In genomic region chr3:178325330-178325729, GRCh38 we compare ENCODE assay signal across 1 cellular context.
TF ChIP-seq lines count a peak whose summit lies in the region.

No MANE protein-coding gene starts in this region.

TF ChIP-seq in K562, 482 proteins besides CTCF, POLR2A, EP300 and RAD21 (continued from another document):
- TF ChIP-seq CLOCK (CRISPR knock-in tag; IDR thresholded peaks at IDR 0.05; ENCODE audit: borderline replicate concordance), result no peak
- no peak for TF ChIP-seq ZFP91 (CRISPR knock-in tag; IDR thresholded peaks at IDR 0.05)
